In the genomic region with DNA sequence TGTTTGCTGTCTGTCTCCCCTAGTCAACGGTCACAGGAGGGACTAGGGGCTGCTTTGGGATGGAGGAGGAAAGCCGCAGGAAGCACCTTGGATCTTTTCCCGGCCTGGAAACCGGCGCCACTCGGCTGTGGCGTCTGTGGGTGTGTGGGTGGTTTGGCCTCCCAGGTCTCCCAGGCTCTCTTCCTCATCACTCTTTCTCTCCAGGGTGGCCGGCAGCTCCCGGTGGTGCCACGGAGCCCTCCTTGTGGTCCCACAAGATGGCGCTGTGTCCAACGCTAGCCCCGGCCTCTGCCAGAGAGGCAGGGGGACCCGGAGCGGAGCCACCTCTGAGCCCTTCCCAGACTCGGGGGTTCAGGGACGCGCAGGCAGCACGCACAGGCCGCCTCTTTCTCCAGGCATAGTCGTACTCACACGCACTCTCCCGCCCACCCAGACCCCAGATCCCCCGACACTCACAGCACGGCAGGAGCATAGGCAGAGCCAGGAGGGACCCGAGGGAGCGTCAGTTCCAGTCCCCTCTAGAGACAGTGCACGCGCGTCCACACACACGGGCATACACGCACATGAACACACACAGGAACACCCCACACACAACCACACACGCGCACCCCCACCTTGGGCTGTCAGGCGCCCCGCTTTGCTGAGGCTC, we compare ENCODE assay signal across 8 cellular contexts. TPM values are rescaled to one million over a fixed set of nuclear protein-coding genes. Genes with fewer than 3 reads are reported as not detected.
A peak's percentile ranks its signal among the peaks of the same experiment; 100 is the strongest.
DNase-seq lines count a peak whose midpoint lies in the region; ATAC-seq, FAIRE-seq and TF ChIP-seq lines count a peak whose summit lies in the region.

No MANE protein-coding gene starts in this region.

- POLR2A ChIA-PET in activated CD4-positive, alpha-beta memory T cell treated with anti-CD3 and anti-CD28 coated beads for 36 hours (lab: Charles Lee) = no interaction called here

- peak; percentile 51 for TF ChIP-seq CTCF in lung (IDR thresholded peaks at IDR 0.05; ENCODE audit: control extremely low read depth, extremely low read depth)

- 4% methylated on average over 35 to 36 of the region's 36 CpGs for WGBS in lung, 2 donors

- no peaks in the 10 kb centered on the region for H3K9me3 Mint-ChIP-seq in activated CD4-positive, alpha-beta memory T cell treated with anti-CD3 and anti-CD28 coated beads for 36 hours

- H3K36me3 ChIP-seq in duodenal mucosa (ENCODE audit: control insufficient read depth in 1 of 2, insufficient read depth in 2 of 2, low read length in 2 of 2) = no peaks in the 10 kb centered on the region
- no peaks in the 10 kb centered on the region for H3K36me3 ChIP-seq in lung (ENCODE audit: control insufficient read depth in 2 of 2, insufficient read depth in 2 of 2, low read length in 2 of 2)

- peaks cover 21 to 28% of the 10 kb centered on the region in 2 donors for H3K4me1 ChIP-seq in duodenal mucosa (ENCODE audit: control insufficient read depth in 1 of 2, insufficient read depth in 2 of 2, low read length in 2 of 2)
- peaks cover 0 to 6% of the 10 kb centered on the region in 2 donors for H3K4me1 ChIP-seq in lung (ENCODE audit: control insufficient read depth in 2 of 2, insufficient read depth in 2 of 2, low read length in 2 of 2)

- no peaks in the 10 kb centered on the region for H3K36me3 Mint-ChIP-seq in activated CD4-positive, alpha-beta memory T cell treated with anti-CD3 and anti-CD28 coated beads for 36 hours

- CTCF ChIA-PET in activated CD4-positive, alpha-beta memory T cell treated with anti-CD3 and anti-CD28 coated beads for 36 hours (lab: Charles Lee) = interaction anchor here (0.6 to 1.1 kb wide), 4 partner anchors 11 to 378 kb away, joined by 3 to 7 read pairs (median 4); no protein-coding TSS in a partner anchor

- H3K27ac ChIP-seq in duodenal mucosa (ENCODE audit: low read depth, low read length) (no peak overlapping the region), lung (ENCODE audit: low read depth in 1 of 2, low read length in 1 of 2) (no peak overlapping the region)

- no peaks in the 10 kb centered on the region for H3K9me3 ChIP-seq in duodenal mucosa (ENCODE audit: control insufficient read depth in 1 of 2, low read length in 2 of 2)
- no peaks in the 10 kb centered on the region for H3K9me3 ChIP-seq in lung (ENCODE audit: control insufficient read depth in 2 of 2, insufficient read depth in 1 of 2, low read length in 1 of 2)

- DNase-seq in ACHN (peak; percentile 67), GM19239 (ENCODE audit: insufficient read length, low spot score) (peak; percentile 65), NCI-H510A treated with DMSO at 0.1 percent for 48 hours (lab: John Stamatoyannopoulos, UW) (peak; percentile 67), lung (ENCODE audit: low spot score) (peak; percentile 73)
- DNase-seq in activated CD4-positive, alpha-beta memory T cell treated with anti-CD3 and anti-CD28 coated beads for 36 hours = peak; percentile 78
- peak; percentile 41 to 69 (median 46) for DNase-seq in stimulated activated CD4-positive, alpha-beta T cell treated with anti-CD3 and anti-CD28 coated beads, TNF-alpha, amount 100 ng/mL, for 24 hours (ENCODE audit: low read depth in 3 of 3)

- H3K4me1 Mint-ChIP-seq in activated CD4-positive, alpha-beta memory T cell treated with anti-CD3 and anti-CD28 coated beads for 36 hours (ENCODE audit: low read depth) = peaks cover 5% of the 10 kb centered on the region

- intact Hi-C loops in activated CD4-positive, alpha-beta memory T cell treated with anti-CD3 and anti-CD28 coated beads for 36 hours (cut with micrococcal nuclease) = loop anchor here (1.0 to 5.0 kb wide), 2 partner anchors 286 to 368 kb away; a partner anchor contains a TSS

- H3K4me3 ChIP-seq in duodenal mucosa (ENCODE audit: low read depth in 1 of 2, low read length in 2 of 2) (peak overlapping the region; percentile 46 to 62), lung (no peak overlapping the region)

- H3K9ac ChIP-seq in duodenal mucosa (ENCODE audit: low read depth in 1 of 2, low read length in 2 of 2) = peak overlapping the region in 1 of 2 donors; percentile 51

- H3K27me3 ChIP-seq in duodenal mucosa (ENCODE audit: control insufficient read depth in 1 of 2, insufficient read depth in 2 of 2, low read length in 2 of 2) = peaks cover 0 to 8% of the 10 kb centered on the region in 2 donors
- H3K27me3 ChIP-seq in lung (ENCODE audit: control insufficient read depth, insufficient read depth) = no peaks in the 10 kb centered on the region

- no peak for FAIRE-seq in GM19239 (lab: Jason Lieb, UNC)

- peak; percentile 49 for ATAC-seq in lung (ENCODE audit: insufficient read depth, low FRiP score)
- ATAC-seq in HG02840 (IDR thresholded peaks at IDR 0.05; ENCODE audit: low FRiP score, unreplicated experiment) = no peak

- no peak overlapping the region for H3K27ac Mint-ChIP-seq in activated CD4-positive, alpha-beta memory T cell treated with anti-CD3 and anti-CD28 coated beads for 36 hours

- peaks cover 2% of the 10 kb centered on the region for H3K27me3 Mint-ChIP-seq in activated CD4-positive, alpha-beta memory T cell treated with anti-CD3 and anti-CD28 coated beads for 36 hours

- no peak overlapping the region for H3K4me3 Mint-ChIP-seq in activated CD4-positive, alpha-beta memory T cell treated with anti-CD3 and anti-CD28 coated beads for 36 hours

- in situ Hi-C loops in ACHN (cut with HindIII; ENCODE audit: low pct_ligation_motif_present, low pct_unique_long_range_greater_than_20kb, low sequenced_read_pairs) = no loop called here

RNA-seq across cellular contexts. Expression of a gene that starts 31.2 kb away (rescaled TPM):
- total RNA-seq in activated CD4-positive, alpha-beta memory T cell treated with anti-CD3 and anti-CD28 coated beads for 36 hours = not detected
- under 1 TPM; 0.14 to 0.28 TPM for total RNA-seq in lung
- under 1 TPM in 1 of 2 donors, not detected in 1; 0.02 TPM for polyA plus RNA-seq in lung
